In genomic region chr10:132785433-132786278, GRCh38 we compare ENCODE assay signal across 13 cellular contexts. TPM values are rescaled to one million over a fixed set of nuclear protein-coding genes. Genes with fewer than 3 reads are reported as not detected.
DNase-seq lines count a peak whose midpoint lies in the region; TF ChIP-seq lines count a peak whose summit lies in the region.
"Had no signal": no experiment of that assay in that cellular context is flagged by ENCODE, and none has a peak within 500 bp of the region (broad histone marks: within the 10 kb centered on the region; RNA-seq: fewer than 3 reads in every experiment).

Gene NKX6-2 (minus strand): TSS chr10:132786147. CDS start chr10:132785948, 199 bp downstream.

- peak within 1 kb of the TSS; percentile 76 for H3K27ac ChIP-seq in temporal lobe (ENCODE audit: low read depth, low read length)
- H3K27ac ChIP-seq in MM.1S (ENCODE audit: low read length), result no peak within 1 kb of the TSS
- H3K27ac ChIP-seq: upper lobe of right lung had no signal

- no peak within 1 kb of the TSS for H3K9ac ChIP-seq in MM.1S (ENCODE audit: low read length)

- H3K4me1 ChIP-seq in MM.1S (ENCODE audit: low read length), result no peaks in the 10 kb centered on the region
- H3K4me1 ChIP-seq: upper lobe of right lung had no signal

- H3K36me3 ChIP-seq in MM.1S (replicated peaks; ENCODE audit: insufficient read depth, low read length), result no peaks in the 10 kb centered on the region

- TF ChIP-seq CTCF in MM.1S (IDR thresholded peaks at IDR 0.05; ENCODE audit: low read length), result no peak

- H3K9me2 ChIP-seq in MM.1S (replicated peaks; ENCODE audit: insufficient read depth, low read length), result no peaks in the 10 kb centered on the region

- no peaks in the 10 kb centered on the region for H3K9me3 ChIP-seq in MM.1S (replicated peaks; ENCODE audit: insufficient read depth, low read length)
- H3K9me3 ChIP-seq: upper lobe of right lung had no signal

- no peaks in the 10 kb centered on the region for H4K20me1 ChIP-seq in MM.1S (ENCODE audit: insufficient read depth, low read length)

- no peak within 1 kb of the TSS for H2AFZ ChIP-seq in MM.1S (ENCODE audit: low read length)

- H3K4me3 ChIP-seq in MM.1S (ENCODE audit: low read length), result no peak within 1 kb of the TSS
- H3K4me3 ChIP-seq: upper lobe of right lung had no signal

- DNase-seq in NCI-H748 (lab: John Stamatoyannopoulos, UW; ENCODE audit: unreplicated experiment) (peak; percentile 11), NCI-H748 treated with DMSO at 0.1 percent for 48 hours (lab: John Stamatoyannopoulos, UW) (no peak), dermis blood vessel endothelial cell (peak; percentile 35), left kidney (ENCODE audit: low read depth, low spot score) (peak; percentile 70), SW480 (ENCODE audit: low spot score) (no peak), MM.1S (no peak), SW 1271 (lab: John Stamatoyannopoulos, UW) (no peak)
- DNase-seq: activated CD4-positive, alpha-beta T cell treated with anti-CD3 and anti-CD28 coated beads, Interleukin-2, amount 50 U/mL, for 48 hours; naive thymus-derived CD8-positive, alpha-beta T cell; small intestine; upper lobe of right lung had no signal

- H3K4me2 ChIP-seq in MM.1S (ENCODE audit: low read depth, low read length), result no peak within 1 kb of the TSS

- H3K79me2 ChIP-seq in MM.1S (ENCODE audit: low read length), result no peaks in the 10 kb centered on the region

- H3K27me3 ChIP-seq in MM.1S (replicated peaks; ENCODE audit: insufficient read depth, low read length), result no peaks in the 10 kb centered on the region

- no peaks in the 10 kb centered on the region for H3F3A ChIP-seq in MM.1S (ENCODE audit: insufficient read depth, low read length)

RNA-seq across cellular contexts. Expression of gene NKX6-2, which starts in this region (rescaled TPM):
- total RNA-seq in dermis blood vessel endothelial cell (not detected in 2 replicates), temporal lobe (not detected)
- total RNA-seq: activated T-helper 2 cell treated with anti-CD3 and anti-CD28 coated beads, Interferon-gamma antibody, Interleukin-2, Interleukin-4, amounts not matched to agents 10 μg/mL and 5 μg/mL and 100 μg/mL, durations not matched to agents 14 hours and 24 hours and 36 hours; naive thymus-derived CD8-positive, alpha-beta T cell; upper lobe of right lung had no signal

Comparison
In these comparisons a context has a peak if more than half of its experiments do, and no peak if none do; other contexts are left out.
1. DNase-seq: peak in NCI-H748 (single experiment) and left kidney (single experiment); none in NCI-H748 treated with DMSO at 0.1 percent for 48 hours (single experiment), SW480 (single experiment), MM.1S (single experiment) and SW 1271 (0 of 2).
2. Peak in DNase-seq in dermis blood vessel endothelial cell; RNA of the gene not detected or under 1 TPM.